ENCODE assay signal across 23 cellular contexts in genomic region chr11:80074837-80075236, GRCh38.
"Had no signal": no experiment of that assay in that cellular context is flagged by ENCODE, and none has a peak within 500 bp of the region (broad histone marks: within the 10 kb centered on the region; RNA-seq: fewer than 3 reads in every experiment).

No MANE protein-coding gene starts in this region.

- H3K9me3 ChIP-seq: colonic mucosa, esophagus squamous epithelium, gastrocnemius medialis, gastroesophageal sphincter, heart left ventricle, heart right ventricle had no signal

- H3K4me3 ChIP-seq: colonic mucosa, coronary artery, dorsolateral prefrontal cortex, esophagus muscularis mucosa, esophagus squamous epithelium, gastrocnemius medialis, gastroesophageal sphincter, heart left ventricle, heart right ventricle had no signal

- DNase-seq: colonic mucosa; cortex of kidney; dermis blood vessel endothelial cell; dorsolateral prefrontal cortex; effector CD4-positive, alpha-beta T cell; effector CD8-positive, alpha-beta T cell; effector memory CD4-positive, alpha-beta T cell; effector memory CD8-positive, alpha-beta T cell; endodermal cell; erythroblast; esophagus squamous epithelium; foreskin fibroblast; foreskin keratinocyte; foreskin melanocyte; gastrocnemius medialis; glutamatergic neuron; head of caudate nucleus; heart left ventricle; heart right ventricle had no signal

- H3K27ac ChIP-seq: colonic mucosa, coronary artery, dorsolateral prefrontal cortex, epithelial cell of prostate, esophagus muscularis mucosa, esophagus squamous epithelium, foreskin keratinocyte, gastrocnemius medialis, gastroesophageal sphincter, heart left ventricle, heart right ventricle had no signal

- H3K27me3 ChIP-seq: colonic mucosa, dorsolateral prefrontal cortex, esophagus muscularis mucosa, esophagus squamous epithelium, foreskin keratinocyte, gastrocnemius medialis, gastroesophageal sphincter, heart left ventricle had no signal

- H3K36me3 ChIP-seq: colonic mucosa, esophagus muscularis mucosa, esophagus squamous epithelium, gastrocnemius medialis, gastroesophageal sphincter, heart left ventricle, heart right ventricle had no signal
